ENCODE assay signal across 23 cellular contexts in genomic region chr2:109246616-109247015, GRCh38.
"Had no signal": no experiment of that assay in that cellular context is flagged by ENCODE, and none has a peak within 500 bp of the region (broad histone marks: within the 10 kb centered on the region; RNA-seq: fewer than 3 reads in every experiment).

No MANE protein-coding gene starts in this region.

- ATAC-seq: stimulated activated naive B cell treated with anti-CD40 and anti-IgM and Interleukin-4, amounts not matched to agents 10 μg/mL and 1 μg/mL and 100 μg/mL, for 72 hours had no signal

- H3K4me3 ChIP-seq: hepatocyte, left ventricle myocardium inferior, lung, neural progenitor cell, right atrium auricular region, right lobe of liver, smooth muscle cell, suprapubic skin, thoracic aorta, tibial artery, vagina had no signal

- H3K4me1 ChIP-seq: neural progenitor cell had no signal

- H2AFZ ChIP-seq: hepatocyte, neural progenitor cell had no signal

- H3K9ac ChIP-seq: neural progenitor cell, parathyroid adenoma had no signal

- H3K4me2 ChIP-seq: hepatocyte, neural progenitor cell, smooth muscle cell had no signal

- H3K79me2 ChIP-seq: hepatocyte, parathyroid adenoma had no signal

- H3K9me3 ChIP-seq: left ventricle myocardium inferior, neutrophil, right atrium auricular region, right lobe of liver, suprapubic skin, thoracic aorta, tibial artery, vagina had no signal

- H3K27ac ChIP-seq: hepatocyte, neural progenitor cell, parathyroid adenoma, right atrium auricular region, right lobe of liver, suprapubic skin, vagina had no signal

- H3K36me3 ChIP-seq: left ventricle myocardium inferior, neural progenitor cell, neutrophil, right atrium auricular region, right lobe of liver, suprapubic skin, thoracic aorta, tibial artery, vagina had no signal

- DNase-seq: islet precursor cell; left ventricle myocardium inferior; naive B cell; natural killer cell; nephron progenitor cell; occipital lobe; stimulated activated CD4-positive, alpha-beta T cell treated with anti-CD3 and anti-CD28 coated beads, Interleukin-12 subunit alpha, Interleukin-12 subunit beta, amount 100 ng/mL, for 4 hours; stimulated activated CD4-positive, alpha-beta T cell treated with anti-CD3 and anti-CD28 coated beads, Interleukin-15, amount 100 ng/mL, for 24 hours; stimulated activated CD4-positive, alpha-beta T cell treated with anti-CD3 and anti-CD28 coated beads, Interleukin-2, amount 100 ng/mL, for 24 hours; stimulated activated CD4-positive, alpha-beta T cell treated with anti-CD3 and anti-CD28 coated beads, Interleukin-4, amount 100 ng/mL, for 1 hour; stimulated activated naive B cell treated with anti-CD40 and anti-IgM and Interleukin-4, amounts not matched to agents 10 μg/mL and 1 μg/mL and 100 μg/mL, for 72 hours; tibial artery had no signal

- H3K27me3 ChIP-seq: hepatocyte, neural progenitor cell, neutrophil, right atrium auricular region, right lobe of liver, suprapubic skin, tibial artery, vagina had no signal
